In genomic region chr1:164770149-164770529, GRCh38 we compare ENCODE assay signal across 23 cellular contexts.
A peak's percentile ranks its signal among the peaks of the same experiment; 100 is the strongest.
DNase-seq lines count a peak whose midpoint lies in the region; ATAC-seq and TF ChIP-seq lines count a peak whose summit lies in the region.
"Had no signal": no experiment of that assay in that cellular context is flagged by ENCODE, and none has a peak within 500 bp of the region (broad histone marks: within the 10 kb centered on the region; RNA-seq: fewer than 3 reads in every experiment).

No MANE protein-coding gene starts in this region.

- ATAC-seq in GM18868 (IDR thresholded peaks at IDR 0.05; ENCODE audit: unreplicated experiment) (no peak), HG03108 (IDR thresholded peaks at IDR 0.05; ENCODE audit: unreplicated experiment) (no peak)
- ATAC-seq: activated naive CD4-positive, alpha-beta T cell treated with anti-CD3 and anti-CD28 coated beads, Interleukin-2, amount 50 U/mL, for 72 hours; left ventricle myocardium superior; natural killer cell treated with Interleukin-12 subunit alpha and Interleukin-12 subunit beta and Interleukin-15 and Interleukin-18, amount 100 ng/mL, for 72 hours had no signal

- CTCF ChIA-PET in MCF 10A (lab: Yijun Ruan, JAX): interaction anchor here (0.5 to 0.6 kb wide), 2 partner anchors 155 to 324 kb away, joined by 5 to 7 read pairs; no protein-coding TSS in a partner anchor

- TF ChIP-seq CTCF in breast epithelium (IDR thresholded peaks at IDR 0.05) (no peak), MCF 10A (IDR thresholded peaks at IDR 0.05; ENCODE audit: unreplicated experiment) (no peak), colonic mucosa (IDR thresholded peaks at IDR 0.05) (no peak), parathyroid adenoma (IDR thresholded peaks at IDR 0.05) (no peak), uterus (IDR thresholded peaks at IDR 0.05) (no peak)

- H3K4me3 Mint-ChIP-seq in MCF 10A (ENCODE audit: unreplicated experiment): no peak overlapping the region
- H3K4me3 Mint-ChIP-seq: activated CD4-positive, alpha-beta memory T cell treated with anti-CD3 and anti-CD28 coated beads for 36 hours; natural killer cell treated with Interleukin-12 subunit alpha and Interleukin-12 subunit beta and Interleukin-15 and Interleukin-18, amount 100 ng/mL, for 72 hours had no signal

- no peaks in the 10 kb centered on the region for H3K9me3 ChIP-seq in breast epithelium
- H3K9me3 ChIP-seq in colonic mucosa: no peaks in the 10 kb centered on the region
- no peaks in the 10 kb centered on the region for H3K9me3 ChIP-seq in parathyroid adenoma (ENCODE audit: control insufficient read depth, low read length)
- no peaks in the 10 kb centered on the region for H3K9me3 ChIP-seq in uterus
- H3K9me3 ChIP-seq: ovary, SJSA1 had no signal

- H3K27me3 ChIP-seq in breast epithelium (no peaks in the 10 kb centered on the region), colonic mucosa (no peaks in the 10 kb centered on the region), parathyroid adenoma (ENCODE audit: control insufficient read depth, insufficient read depth, low read length) (no peaks in the 10 kb centered on the region), uterus (no peaks in the 10 kb centered on the region)
- H3K27me3 ChIP-seq: ovary, SJSA1 had no signal

- H3K79me2 ChIP-seq in parathyroid adenoma: no peaks in the 10 kb centered on the region

- H3K27ac ChIP-seq in breast epithelium: peak overlapping the region; percentile 82 to 85
- H3K27ac ChIP-seq in colonic mucosa: peak overlapping the region; percentile 5
- peak overlapping the region; percentile 96 for H3K27ac ChIP-seq in parathyroid adenoma
- H3K27ac ChIP-seq in uterus: peak overlapping the region; percentile 83 to 92

- H3K4me1 ChIP-seq in breast epithelium (peaks cover 6 to 10% of the 10 kb centered on the region in 2 donors), colonic mucosa (peaks cover 8% of the 10 kb centered on the region), parathyroid adenoma (peaks cover 48% of the 10 kb centered on the region), uterus (peaks cover 20 to 58% of the 10 kb centered on the region in 2 donors)

- no peak overlapping the region for H3K4me3 ChIP-seq in breast epithelium
- H3K4me3 ChIP-seq in colonic mucosa: no peak overlapping the region
- no peak overlapping the region for H3K4me3 ChIP-seq in parathyroid adenoma (ENCODE audit: low read depth, low read length)
- no peak overlapping the region for H3K4me3 ChIP-seq in uterus
- H3K4me3 ChIP-seq: ovary, SJSA1 had no signal

- H3K27me3 Mint-ChIP-seq in MCF 10A (ENCODE audit: insufficient read depth, unreplicated experiment): no peaks in the 10 kb centered on the region
- H3K27me3 Mint-ChIP-seq: activated CD4-positive, alpha-beta memory T cell treated with anti-CD3 and anti-CD28 coated beads for 36 hours had no signal

- intact Hi-C loops in breast epithelium (cut with DNase I; ENCODE audit: low total_unique reads): no loop called here
- intact Hi-C loops in MCF 10A (cut with micrococcal nuclease): loop anchor here (5.0 kb wide), 2 partner anchors 63 to 133 kb away; no protein-coding TSS in a partner anchor
- intact Hi-C loops in colonic mucosa (cut with DNase I): no loop called here
- intact Hi-C loops in uterus (cut with DNase I; ENCODE audit: low total_unique reads): no loop called here

- DNase-seq in breast epithelium (ENCODE audit: low spot score in 2 of 2) (no peak), MCF 10A (ENCODE audit: unreplicated experiment) (no peak), colonic mucosa (no peak), uterus (peak in 1 of 2 donors; percentile 4), NCI-H2029 treated with DMSO at 0.1 percent for 48 hours (lab: John Stamatoyannopoulos, UW) (no peak)
- DNase-seq: 8988T; activated CD4-positive, alpha-beta memory T cell treated with anti-CD3 and anti-CD28 coated beads for 36 hours; activated CD4-positive, CD25-positive, alpha-beta regulatory T cell treated with anti-CD3 and anti-CD28 coated beads, Interleukin-2, amount 50 U/mL, for 72 hours; central memory CD4-positive, alpha-beta T cell; dermis blood vessel endothelial cell; left ventricle myocardium superior; NCI-H1092; NCI-H1694 treated with DMSO at 0.1 percent for 48 hours; NCI-H526; ovary; stimulated activated CD4-positive, alpha-beta T cell treated with anti-CD3 and anti-CD28 coated beads, Interleukin-2, amount 100 ng/mL, for 48 hours had no signal

- BruUV-seq in MCF 10A (replicated peaks; lab: Mats Ljungman, UMichigan): no TSS peak

- no peak overlapping the region for H3K27ac Mint-ChIP-seq in MCF 10A (ENCODE audit: low read depth, unreplicated experiment)
- H3K27ac Mint-ChIP-seq: activated CD4-positive, alpha-beta memory T cell treated with anti-CD3 and anti-CD28 coated beads for 36 hours; activated naive CD4-positive, alpha-beta T cell treated with anti-CD3 and anti-CD28 coated beads, Interleukin-2, amount 50 U/mL, for 72 hours; activated T-helper 2 cell treated with anti-CD3 and anti-CD28 coated beads, Interferon-gamma antibody, Interleukin-2, Interleukin-4, amounts not matched to agents 10 μg/mL and 5 μg/mL and 100 μg/mL, durations not matched to agents 14 hours and 24 hours and 36 hours; natural killer cell treated with Interleukin-12 subunit alpha and Interleukin-12 subunit beta and Interleukin-15 and Interleukin-18, amount 100 ng/mL, for 72 hours had no signal

- no peak overlapping the region for H3K4me2 ChIP-seq in parathyroid adenoma (ENCODE audit: low read length)

- TF ChIP-seq POLR2A in breast epithelium (IDR thresholded peaks at IDR 0.05): no peak
- no peak for TF ChIP-seq POLR2A in uterus (IDR thresholded peaks at IDR 0.05)

- no peaks in the 10 kb centered on the region for H3K9me3 Mint-ChIP-seq in MCF 10A (ENCODE audit: unreplicated experiment)
- H3K9me3 Mint-ChIP-seq: activated CD4-positive, alpha-beta memory T cell treated with anti-CD3 and anti-CD28 coated beads for 36 hours; activated naive CD4-positive, alpha-beta T cell treated with anti-CD3 and anti-CD28 coated beads, Interleukin-2, amount 50 U/mL, for 72 hours; activated T-helper 2 cell treated with anti-CD3 and anti-CD28 coated beads, Interferon-gamma antibody, Interleukin-2, Interleukin-4, amounts not matched to agents 10 μg/mL and 5 μg/mL and 100 μg/mL, durations not matched to agents 14 hours and 24 hours and 36 hours; natural killer cell treated with Interleukin-12 subunit alpha and Interleukin-12 subunit beta and Interleukin-15 and Interleukin-18, amount 100 ng/mL, for 72 hours had no signal

- H3K4me1 Mint-ChIP-seq in MCF 10A (ENCODE audit: insufficient read depth, unreplicated experiment): peaks cover 72% of the 10 kb centered on the region

- H3K36me3 Mint-ChIP-seq in MCF 10A (ENCODE audit: insufficient read depth, unreplicated experiment): peaks cover 6% of the 10 kb centered on the region
- H3K36me3 Mint-ChIP-seq: activated CD4-positive, alpha-beta memory T cell treated with anti-CD3 and anti-CD28 coated beads for 36 hours; activated naive CD4-positive, alpha-beta T cell treated with anti-CD3 and anti-CD28 coated beads, Interleukin-2, amount 50 U/mL, for 72 hours had no signal

- POLR2A ChIA-PET in MCF 10A (lab: Yijun Ruan, JAX): interaction anchor here (0.6 to 5.8 kb wide), 6 partner anchors 8 to 211 kb away, joined by 3 to 50 read pairs (median 8); partner anchors contain the start of gene PBX1

- H3K9ac ChIP-seq in colonic mucosa (ENCODE audit: low read depth in 2 of 2, low read length in 2 of 2) (no peak overlapping the region), parathyroid adenoma (no peak overlapping the region)

- no peak overlapping the region for H2AFZ ChIP-seq in parathyroid adenoma

- H3K36me3 ChIP-seq in breast epithelium (no peaks in the 10 kb centered on the region), colonic mucosa (no peaks in the 10 kb centered on the region), parathyroid adenoma (ENCODE audit: control insufficient read depth, insufficient read depth, low read length) (no peaks in the 10 kb centered on the region), uterus (no peaks in the 10 kb centered on the region)
- H3K36me3 ChIP-seq: ovary, SJSA1 had no signal

Comparison
In these comparisons a context has a peak if more than half of its experiments do, and no peak if none do; other contexts are left out.
1. H3K27ac ChIP-seq: peak in every context shown above with its lines; median percentile 96 in parathyroid adenoma; 88 in uterus; 84 in breast epithelium; 5 in colonic mucosa.